ENCODE assay signal across 34 cellular contexts in genomic region chr19:45501730-45502014, GRCh38. TPM values are rescaled to one million over a fixed set of nuclear protein-coding genes. Genes with fewer than 3 reads are reported as not detected.
DNase-seq lines count a peak whose midpoint lies in the region; ATAC-seq and TF ChIP-seq lines count a peak whose summit lies in the region.
"Had no signal": no experiment of that assay in that cellular context is flagged by ENCODE, and none has a peak within 500 bp of the region (broad histone marks: within the 10 kb centered on the region; RNA-seq: fewer than 3 reads in every experiment).

No MANE protein-coding gene starts in this region.

- TF ChIP-seq POLR2A in suprapubic skin (IDR thresholded peaks at IDR 0.05): no peak

- H3K9ac ChIP-seq in iPS-15b (ENCODE audit: low read depth, low read length) (no peak overlapping the region), subcutaneous abdominal adipose tissue (ENCODE audit: low read length in 5 of 5) (no peak overlapping the region), PC-3 (ENCODE audit: low read length) (no peak overlapping the region)

- intact Hi-C loops in right cardiac atrium (cut with DNase I) (no loop called here), PC-3 (cut with micrococcal nuclease) (no loop called here)

- BruUV-seq in PC-3 (replicated peaks; lab: Mats Ljungman, UMichigan): no TSS peak

- no peaks in the 10 kb centered on the region for H4K20me1 ChIP-seq in PC-3 (ENCODE audit: low read length)

- CTCF ChIA-PET in WTC11 (lab: Charles Lee): interaction anchor here (0.7 to 9.1 kb wide), 5 partner anchors 16 to 915 kb away, joined by 3 to 145 read pairs (median 6); no protein-coding TSS in a partner anchor
- CTCF ChIA-PET in PC-3 (lab: Charles Lee): no interaction called here

- POLR2A ChIA-PET in WTC11 (lab: Charles Lee): interaction anchor here (0.7 to 1.1 kb wide), 2 partner anchors 13 to 164 kb away, joined by 3 to 4 read pairs; no protein-coding TSS in a partner anchor
- POLR2A ChIA-PET in PC-3 (lab: Charles Lee; ENCODE audit: unreplicated experiment): no interaction called here

- no peaks in the 10 kb centered on the region for H3K9me2 ChIP-seq in PC-3 (replicated peaks; ENCODE audit: low read length)

- H3K9me3 Mint-ChIP-seq in WTC11: no peaks in the 10 kb centered on the region
- H3K9me3 Mint-ChIP-seq: activated naive CD8-positive, alpha-beta T cell treated with anti-CD3 and anti-CD28 coated beads for 36 hours; CD8-positive, alpha-beta T cell; natural killer cell treated with Interleukin-12 subunit alpha and Interleukin-12 subunit beta and Interleukin-15 and Interleukin-18, amount 100 ng/mL, for 72 hours; stimulated activated naive CD8-positive, alpha-beta T cell treated with anti-CD3 and anti-CD28 coated beads, Interleukin-15, Interleukin-2, amounts not matched to agents 100 ng/mL and 50 ng/mL, for 24 hours had no signal

- peaks cover 49% of the 10 kb centered on the region for H3K4me1 Mint-ChIP-seq in WTC11

- H3K4me1 ChIP-seq in right cardiac atrium (ENCODE audit: control insufficient read depth, insufficient read depth, low read length) (peaks cover 6% of the 10 kb centered on the region), right atrium auricular region (peaks cover 0 to 33% of the 10 kb centered on the region in 2 donors), iPS-15b (ENCODE audit: control insufficient read depth, insufficient read depth, low read length) (peaks cover 15% of the 10 kb centered on the region), subcutaneous abdominal adipose tissue (ENCODE audit: control insufficient read depth in 5 of 5, insufficient read depth in 5 of 5, low read length in 5 of 5) (peaks cover 0 to 49% (median 29%) of the 10 kb centered on the region in 5 donors), suprapubic skin (peaks cover 37% of the 10 kb centered on the region), PC-3 (ENCODE audit: insufficient read depth, low read length) (peaks cover 22% of the 10 kb centered on the region)

- H2AFZ ChIP-seq in PC-3 (ENCODE audit: low read length): no peak overlapping the region

- H3K27me3 ChIP-seq in right cardiac atrium (ENCODE audit: control insufficient read depth, insufficient read depth): no peaks in the 10 kb centered on the region
- no peaks in the 10 kb centered on the region for H3K27me3 ChIP-seq in right atrium auricular region
- H3K27me3 ChIP-seq in iPS-15b (ENCODE audit: control insufficient read depth, insufficient read depth, low read length): peaks cover 2% of the 10 kb centered on the region
- H3K27me3 ChIP-seq in subcutaneous abdominal adipose tissue (ENCODE audit: control insufficient read depth in 5 of 5, insufficient read depth in 4 of 5, low read length in 5 of 5): peaks cover 10 to 18% (median 15%) of the 10 kb centered on the region in 5 donors
- H3K27me3 ChIP-seq in suprapubic skin: no peaks in the 10 kb centered on the region
- H3K27me3 ChIP-seq in PC-3 (ENCODE audit: low read length): no peaks in the 10 kb centered on the region

- DNase-seq in right cardiac atrium (peak in 2 of 3 donors; percentile 29 to 32), right atrium auricular region (ENCODE audit: low spot score) (no peak), WTC11 (ENCODE audit: low spot score) (no peak), suprapubic skin (ENCODE audit: low spot score in 2 of 2) (no peak), PC-3 (no peak)
- DNase-seq: 8988T; activated CD4-positive, alpha-beta T cell treated with anti-CD3 and anti-CD28 coated beads for 48 hours; activated CD8-positive, alpha-beta memory T cell treated with anti-CD3 and anti-CD28 coated beads for 24 hours; activated naive CD8-positive, alpha-beta T cell treated with anti-CD3 and anti-CD28 coated beads for 36 hours; activated T-cell treated with anti-CD3 and anti-CD28 coated beads for 4 hours; CD8-positive, alpha-beta T cell; colonic mucosa; effector memory CD4-positive, alpha-beta T cell; erythroblast; HCEC 1CT; head of caudate nucleus; left cardiac atrium; mucosa of descending colon; MV-4-11; NCI-H1694; NCI-H446; NCI-H748 treated with DMSO at 0.1 percent for 48 hours; small intestine; T-helper 9 cell; thyroid gland; uterus had no signal

- no peak overlapping the region for H3K4me2 ChIP-seq in PC-3 (ENCODE audit: low read length)

- 50% methylated on average over 2 of the region's 2 CpGs for WGBS in right cardiac atrium
- WGBS in suprapubic skin: 84% methylated on average over 2 of the region's 2 CpGs

- H3K27ac Mint-ChIP-seq in WTC11: no peak overlapping the region
- H3K27ac Mint-ChIP-seq: activated naive CD8-positive, alpha-beta T cell treated with anti-CD3 and anti-CD28 coated beads for 36 hours; CD8-positive, alpha-beta T cell; stimulated activated naive CD8-positive, alpha-beta T cell treated with anti-CD3 and anti-CD28 coated beads, Interleukin-15, Interleukin-2, amounts not matched to agents 100 ng/mL and 50 ng/mL, for 24 hours had no signal

- no peaks in the 10 kb centered on the region for H3K36me3 ChIP-seq in right atrium auricular region
- H3K36me3 ChIP-seq in iPS-15b (ENCODE audit: control insufficient read depth, insufficient read depth, low read length): no peaks in the 10 kb centered on the region
- H3K36me3 ChIP-seq in subcutaneous abdominal adipose tissue (ENCODE audit: control insufficient read depth in 5 of 5, insufficient read depth in 5 of 5, low read length in 5 of 5): no peaks in the 10 kb centered on the region
- H3K36me3 ChIP-seq in suprapubic skin: no peaks in the 10 kb centered on the region
- H3K36me3 ChIP-seq in PC-3 (ENCODE audit: low read depth, low read length): no peaks in the 10 kb centered on the region
- H3K36me3 ChIP-seq: ascending aorta, colonic mucosa, thyroid gland, uterus had no signal

- H3K79me2 ChIP-seq in PC-3 (ENCODE audit: low read length): no peaks in the 10 kb centered on the region

- TF ChIP-seq EP300 in suprapubic skin (IDR thresholded peaks at IDR 0.05): no peak

- H3K4me3 Mint-ChIP-seq in WTC11: peak overlapping the region; percentile 17; the same call in 1 of the 2 replicates
- H3K4me3 Mint-ChIP-seq: activated naive CD8-positive, alpha-beta T cell treated with anti-CD3 and anti-CD28 coated beads for 36 hours; CD8-positive, alpha-beta T cell; natural killer cell treated with Interleukin-12 subunit alpha and Interleukin-12 subunit beta and Interleukin-15 and Interleukin-18, amount 100 ng/mL, for 72 hours; stimulated activated naive CD8-positive, alpha-beta T cell treated with anti-CD3 and anti-CD28 coated beads, Interleukin-15, Interleukin-2, amounts not matched to agents 100 ng/mL and 50 ng/mL, for 24 hours had no signal

- no peaks in the 10 kb centered on the region for H3K36me3 Mint-ChIP-seq in WTC11
- H3K36me3 Mint-ChIP-seq: activated naive CD8-positive, alpha-beta T cell treated with anti-CD3 and anti-CD28 coated beads for 36 hours; natural killer cell treated with Interleukin-12 subunit alpha and Interleukin-12 subunit beta and Interleukin-15 and Interleukin-18, amount 100 ng/mL, for 72 hours had no signal

- H3K9me3 ChIP-seq in right cardiac atrium (ENCODE audit: control insufficient read depth, low read length): no peaks in the 10 kb centered on the region
- no peaks in the 10 kb centered on the region for H3K9me3 ChIP-seq in right atrium auricular region
- H3K9me3 ChIP-seq in iPS-15b (ENCODE audit: control insufficient read depth, insufficient read depth, low read length): no peaks in the 10 kb centered on the region
- H3K9me3 ChIP-seq in subcutaneous abdominal adipose tissue (ENCODE audit: control insufficient read depth in 5 of 5, low read length in 5 of 5): no peaks in the 10 kb centered on the region
- no peaks in the 10 kb centered on the region for H3K9me3 ChIP-seq in suprapubic skin
- H3K9me3 ChIP-seq in PC-3 (ENCODE audit: low read length): no peaks in the 10 kb centered on the region
- H3K9me3 ChIP-seq: ascending aorta, colonic mucosa, mucosa of descending colon, thyroid gland, uterus had no signal

- H3K4me3 ChIP-seq in right cardiac atrium (ENCODE audit: low read length) (no peak overlapping the region), right atrium auricular region (no peak overlapping the region), iPS-15b (ENCODE audit: low read depth, low read length) (peak overlapping the region; percentile 11), subcutaneous abdominal adipose tissue (ENCODE audit: low read depth in 1 of 5, low read length in 5 of 5) (peak overlapping the region in 1 of 5 donors; percentile 7), suprapubic skin (no peak overlapping the region), PC-3 (ENCODE audit: low read length) (no peak overlapping the region)
- H3K4me3 ChIP-seq: ascending aorta, colonic mucosa, lung, mucosa of descending colon, thyroid gland, uterus had no signal

- no peak overlapping the region for H3K27ac ChIP-seq in right cardiac atrium (ENCODE audit: low read length)
- H3K27ac ChIP-seq in right atrium auricular region: no peak overlapping the region
- H3K27ac ChIP-seq in subcutaneous abdominal adipose tissue (ENCODE audit: low read depth, low read length): peak overlapping the region; percentile 30
- H3K27ac ChIP-seq in suprapubic skin: no peak overlapping the region
- no peak overlapping the region for H3K27ac ChIP-seq in PC-3 (ENCODE audit: low read length)
- H3K27ac ChIP-seq: ascending aorta, thyroid gland, uterus, VCaP had no signal

- H3F3A ChIP-seq in PC-3 (ENCODE audit: low read length, unreplicated experiment): no peaks in the 10 kb centered on the region

- peaks cover 27% of the 10 kb centered on the region for H3K27me3 Mint-ChIP-seq in WTC11 (ENCODE audit: low read depth)
- H3K27me3 Mint-ChIP-seq: natural killer cell treated with Interleukin-12 subunit alpha and Interleukin-12 subunit beta and Interleukin-15 and Interleukin-18, amount 100 ng/mL, for 72 hours had no signal

- ATAC-seq in right cardiac atrium (no peak), WTC11 (no peak), GM18858 (IDR thresholded peaks at IDR 0.05; ENCODE audit: unreplicated experiment) (no peak), PC-3 (no peak)
- ATAC-seq: CD8-positive, alpha-beta T cell; left cardiac atrium; mucosa of descending colon; natural killer cell treated with Interleukin-12 subunit alpha and Interleukin-12 subunit beta and Interleukin-15 and Interleukin-18, amount 100 ng/mL, for 72 hours had no signal

- TF ChIP-seq CTCF in right atrium auricular region (IDR thresholded peaks at IDR 0.05) (no peak), WTC11 (IDR thresholded peaks at IDR 0.05) (no peak), suprapubic skin (IDR thresholded peaks at IDR 0.05) (no peak), PC-3 (conservative IDR thresholded peaks at IDR 0.05; ENCODE audit: low read depth, low read length) (no peak)

RNA-seq across cellular contexts. Expression of gene PPM1N, which starts 3.4 kb away (rescaled TPM):
- total RNA-seq in right cardiac atrium: under 1 TPM in 2 of 4 donors, not detected in 2; 0.24 to 0.96 TPM
- polyA plus RNA-seq in right cardiac atrium: 0.91 TPM
- 1 to 10 TPM in 1 of 2 donors, not detected in 1; 1.8 TPM for total RNA-seq in right atrium auricular region
- 10.3 to 15.1 TPM (median 14.2 TPM) in 3 replicates for total RNA-seq in WTC11 (2021)
- total RNA-seq in suprapubic skin: 1 to 10 TPM; 2.9 to 6.3 (median 5.6) TPM
- total RNA-seq in PC-3 (2014; rRNA removed): 2.5 and 4.7 TPM in 2 replicates

RNA-seq across cellular contexts. Expression of gene RTN2, which starts 4.8 kb away (rescaled TPM):
- total RNA-seq in right cardiac atrium (10 to 100 TPM; 18.7 to 26.4 (median 20.4) TPM), right atrium auricular region (10 to 100 TPM; 22.8 to 24.0 TPM), WTC11 (2021) (25.1 to 27.8 TPM (median 27.4 TPM) in 3 replicates), suprapubic skin (10 to 100 TPM in 2 of 4 donors, 1 to 10 TPM in 2; 5.4 to 12.2 (median 10.7) TPM), PC-3 (2014; rRNA removed) (9.5 and 12.9 TPM in 2 replicates)
- 20.2 TPM for polyA plus RNA-seq in right cardiac atrium

RNA-seq across cellular contexts. Expression of gene VASP, which starts 5.6 kb away (rescaled TPM):
- total RNA-seq in right cardiac atrium (10 to 100 TPM; 44.1 to 85.4 (median 47.4) TPM), right atrium auricular region (10 to 100 TPM; 61.4 to 61.7 TPM), WTC11 (2021) (143 to 146 TPM (median 144 TPM) in 3 replicates), suprapubic skin (10 to 100 TPM; 34.8 to 51.3 (median 43.6) TPM), PC-3 (2014; rRNA removed) (120 and 158 TPM in 2 replicates)
- 42.2 TPM for polyA plus RNA-seq in right cardiac atrium

RNA-seq across cellular contexts. Expression of gene FOSB, which starts 33.9 kb away (rescaled TPM):
- total RNA-seq in right cardiac atrium (10 to 100 TPM in 1 of 4 donors, 1 to 10 TPM in 3; 1.6 to 16.3 (median 6.1) TPM), right atrium auricular region (10 to 100 TPM; 17.8 to 19.7 TPM), WTC11 (2021) (2.3 to 7.2 TPM (median 5.4 TPM) in 3 replicates), suprapubic skin (100 to 1,000 TPM; 326 to 676 (median 518) TPM), PC-3 (2014; rRNA removed) (35.8 and 60.5 TPM in 2 replicates)
- 57.8 TPM for polyA plus RNA-seq in right cardiac atrium

Comparison
In these comparisons a context has a peak if more than half of its experiments do, and no peak if none do; other contexts are left out.
1. DNase-seq: peak in right cardiac atrium (2 of 3); none in right atrium auricular region (single experiment), WTC11 (single experiment), suprapubic skin (0 of 2) and PC-3 (single experiment).